Comparison of ENCODE assay signal across 24 cellular contexts in genomic region chr6:43940071-43940392, GRCh38.
"Had no signal": no experiment of that assay in that cellular context is flagged by ENCODE, and none has a peak within 500 bp of the region (broad histone marks: within the 10 kb centered on the region; RNA-seq: fewer than 3 reads in every experiment).

No MANE protein-coding gene starts in this region.

- H3K4me3 ChIP-seq: hepatocyte, left ventricle myocardium inferior, lower lobe of right lung, neural progenitor cell, psoas muscle, right lobe of liver, thyroid gland, upper lobe of left lung, vagina had no signal

- H2AFZ ChIP-seq: hepatocyte, neural progenitor cell, parathyroid adenoma had no signal

- H3K27me3 Mint-ChIP-seq: effector memory CD8-positive, alpha-beta T cell had no signal

- H3K36me3 Mint-ChIP-seq: memory B cell, mesothelial cell of epicardium, neural progenitor cell had no signal

- H3K4me2 ChIP-seq: hepatocyte, neural progenitor cell had no signal

- H3K9me3 Mint-ChIP-seq: dendritic cell treated with granulocyte-macrophage colony-stimulating factor and Interleukin-4, amounts not matched to agents 40 ng/mL and 50 ng/mL, for 4 days; effector memory CD8-positive, alpha-beta T cell had no signal

- H3K9me3 ChIP-seq: psoas muscle, right lobe of liver, thyroid gland, vagina had no signal

- ATAC-seq: effector memory CD8-positive, alpha-beta T cell; left cardiac atrium; lower lobe of right lung; natural killer cell treated with Interleukin-12 subunit alpha and Interleukin-12 subunit beta and Interleukin-15 and Interleukin-18, amount 100 ng/mL, for 72 hours; psoas muscle; right lobe of liver had no signal

- H3K27ac ChIP-seq: hepatocyte, left ventricle myocardium inferior, lower lobe of right lung, neural progenitor cell, parathyroid adenoma, psoas muscle, right lobe of liver, upper lobe of left lung, vagina had no signal

- H3K36me3 ChIP-seq: left ventricle myocardium inferior, lower lobe of right lung, neural progenitor cell, right lobe of liver, thyroid gland, upper lobe of left lung, vagina had no signal

- H3K79me2 ChIP-seq: hepatocyte, parathyroid adenoma had no signal

- H3K27me3 ChIP-seq: hepatocyte, neural progenitor cell, right lobe of liver, thyroid gland, upper lobe of left lung, vagina had no signal

- FAIRE-seq: colon, kidney had no signal

- H3K27ac Mint-ChIP-seq: dendritic cell treated with granulocyte-macrophage colony-stimulating factor and Interleukin-4, amounts not matched to agents 40 ng/mL and 50 ng/mL, for 4 days; effector memory CD8-positive, alpha-beta T cell; memory B cell; mesothelial cell of epicardium; natural killer cell treated with Interleukin-12 subunit alpha and Interleukin-12 subunit beta and Interleukin-15 and Interleukin-18, amount 100 ng/mL, for 72 hours; neural progenitor cell had no signal

- H3K9ac ChIP-seq: neural progenitor cell, parathyroid adenoma had no signal

- H3K4me3 Mint-ChIP-seq: dendritic cell treated with granulocyte-macrophage colony-stimulating factor and Interleukin-4, amounts not matched to agents 40 ng/mL and 50 ng/mL, for 4 days; effector memory CD8-positive, alpha-beta T cell; memory B cell; mesothelial cell of epicardium; natural killer cell treated with Interleukin-12 subunit alpha and Interleukin-12 subunit beta and Interleukin-15 and Interleukin-18, amount 100 ng/mL, for 72 hours; neural progenitor cell had no signal

- DNase-seq: effector memory CD8-positive, alpha-beta T cell; erythroblast; foreskin melanocyte; left cardiac atrium; lower lobe of right lung; occipital lobe; psoas muscle; retina; stimulated activated CD4-positive, alpha-beta T cell treated with anti-CD3 and anti-CD28 coated beads, Interleukin-12 subunit alpha, Interleukin-12 subunit beta, amount 100 ng/mL, for 4 hours; stimulated activated naive CD4-positive, alpha-beta T cell had no signal

- H3K4me1 ChIP-seq: lower lobe of right lung, right lobe of liver, vagina had no signal
